In genomic region chr3:167735233-167736107, GRCh38 we compare ENCODE assay signal across 8 cellular contexts. TPM values are rescaled to one million over a fixed set of nuclear protein-coding genes. Genes with fewer than 3 reads are reported as not detected.
DNase-seq lines count a peak whose midpoint lies in the region; ATAC-seq and TF ChIP-seq lines count a peak whose summit lies in the region.

A gene with protein sequence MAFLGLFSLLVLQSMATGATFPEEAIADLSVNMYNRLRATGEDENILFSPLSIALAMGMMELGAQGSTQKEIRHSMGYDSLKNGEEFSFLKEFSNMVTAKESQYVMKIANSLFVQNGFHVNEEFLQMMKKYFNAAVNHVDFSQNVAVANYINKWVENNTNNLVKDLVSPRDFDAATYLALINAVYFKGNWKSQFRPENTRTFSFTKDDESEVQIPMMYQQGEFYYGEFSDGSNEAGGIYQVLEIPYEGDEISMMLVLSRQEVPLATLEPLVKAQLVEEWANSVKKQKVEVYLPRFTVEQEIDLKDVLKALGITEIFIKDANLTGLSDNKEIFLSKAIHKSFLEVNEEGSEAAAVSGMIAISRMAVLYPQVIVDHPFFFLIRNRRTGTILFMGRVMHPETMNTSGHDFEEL (plus strand): TSS chr3:167735721. CDS start chr3:167789129, 53,408 bp downstream.

- DNase-seq in GM12865 (ENCODE audit: low read depth): peak; percentile 89
- DNase-seq in NCI-H1092 (lab: John Stamatoyannopoulos, UW): peak; percentile 90
- peak; percentile 87 to 95 (median 93) for DNase-seq in adrenal gland
- peak; percentile 90 for DNase-seq in left cardiac atrium
- peak; percentile 94 for DNase-seq in posterior vena cava (ENCODE audit: low spot score)
- DNase-seq in upper lobe of right lung: peak; percentile 91

- ATAC-seq in HG02623 (IDR thresholded peaks at IDR 0.05; ENCODE audit: unreplicated experiment) (peak; percentile 52), SK-N-SH treated with all-trans-retinoic acid at 6 μM for 48 hours (peak; percentile 86), left cardiac atrium (peak; percentile 87 to 94), upper lobe of right lung (peak; percentile 86)

- TF ChIP-seq CTCF in GM12865 (IDR thresholded peaks at IDR 0.05; ENCODE audit: insufficient read depth, low read depth, low read length, missing control alignments): no peak
- TF ChIP-seq CTCF in adrenal gland (IDR thresholded peaks at IDR 0.05): no peak
- no peak for TF ChIP-seq CTCF in upper lobe of right lung (IDR thresholded peaks at IDR 0.05)

- H3K9me3 ChIP-seq in adrenal gland (replicated peaks in 1 of 3) (no peaks in the 10 kb centered on the region), upper lobe of right lung (no peaks in the 10 kb centered on the region)

- intact Hi-C loops in adrenal gland (cut with DNase I): no loop called here
- intact Hi-C loops in left cardiac atrium (cut with DNase I): loop anchor here in 1 of 2 donors (10.0 kb wide), 1 partner anchor 149 kb away; no protein-coding TSS in a partner anchor
- intact Hi-C loops in posterior vena cava (cut with DNase I): no loop called here
- intact Hi-C loops in upper lobe of right lung (cut with DNase I): no loop called here

- H3K27me3 ChIP-seq in adrenal gland (no peaks in the 10 kb centered on the region), upper lobe of right lung (no peaks in the 10 kb centered on the region)

- H3K4me3 ChIP-seq in GM12865 (ENCODE audit: low read depth, low read length): peak within 1 kb of the TSS; percentile 89
- peak within 1 kb of the TSS; percentile 41 to 98 (median 84) for H3K4me3 ChIP-seq in adrenal gland
- H3K4me3 ChIP-seq in upper lobe of right lung: peak within 1 kb of the TSS; percentile 79

- H3K27ac ChIP-seq in adrenal gland (peak within 1 kb of the TSS; percentile 74 to 95 (median 90)), upper lobe of right lung (peak within 1 kb of the TSS; percentile 93)

- TF ChIP-seq POLR2A in adrenal gland (IDR thresholded peaks at IDR 0.05): peak; percentile 51 to 84

- H3K36me3 ChIP-seq in adrenal gland (replicated peaks in 1 of 2): no peaks in the 10 kb centered on the region
- H3K36me3 ChIP-seq in upper lobe of right lung: no peaks in the 10 kb centered on the region

- H3K4me1 ChIP-seq in adrenal gland (replicated peaks in 1 of 2) (peaks cover 0 to 24% of the 10 kb centered on the region in 2 donors), upper lobe of right lung (peaks cover 20% of the 10 kb centered on the region)

- WGBS in adrenal gland, 4 donors: 0 to 1% (median 0%) methylated on average over 35 to 37 of the region's 37 CpGs

TF ChIP-seq in SK-N-SH treated with all-trans-retinoic acid at 6 μM for 48 hours, 23 proteins besides CTCF, POLR2A, EP300 and RAD21:
- TF ChIP-seq TCF4 (CRISPR knock-in tag; IDR thresholded peaks at IDR 0.05; ENCODE audit: borderline replicate concordance) (peak; percentile 59; the same call in 1 of the 2 replicates), CSRNP3 (CRISPR knock-in tag; IDR thresholded peaks at IDR 0.05) (no peak), ZFP30 (CRISPR knock-in tag; IDR thresholded peaks at IDR 0.05) (no peak), ARNTL (CRISPR knock-in tag; IDR thresholded peaks at IDR 0.05; ENCODE audit: borderline replicate concordance, low read depth) (no peak)

RNA-seq across cellular contexts. Expression of the gene that starts here (rescaled TPM):
- total RNA-seq in adrenal gland (10 to 100 TPM in 2 of 8 donors, 1 to 10 TPM in 6; 3.2 to 17.1 (median 8.0) TPM), left cardiac atrium (1 to 10 TPM; 4.1 to 4.2 TPM), posterior vena cava (1 to 10 TPM; 8.6 to 9.4 TPM), upper lobe of right lung (7.1 TPM)
- polyA plus RNA-seq in adrenal gland: 10 to 100 TPM; 17.8 to 20.7 (median 18.4) TPM

Comparison
In these comparisons a context has a peak if more than half of its experiments do, and no peak if none do; other contexts are left out.
1. Peak in every context shown above with its lines: DNase-seq, ATAC-seq, H3K4me3 ChIP-seq and H3K27ac ChIP-seq.